ENCODE assay signal across 8 cellular contexts in genomic region chr19:3573858-3574637, GRCh38. TPM values are rescaled to one million over a fixed set of nuclear protein-coding genes. Genes with fewer than 3 reads are reported as not detected.
DNase-seq lines count a peak whose midpoint lies in the region; ATAC-seq and TF ChIP-seq lines count a peak whose summit lies in the region.

No MANE protein-coding gene starts in this region.

- H4K20me1 ChIP-seq in fibroblast of lung (ENCODE audit: control insufficient read depth, extremely low read depth, insufficient read depth, low read length), result no peaks in the 10 kb centered on the region

- no peak overlapping the region for H3K9ac ChIP-seq in fibroblast of lung (ENCODE audit: insufficient read depth, low read length)

- CTCF ChIA-PET in naive thymus-derived CD4-positive, alpha-beta T cell (lab: Charles Lee), result interaction anchor here (0.6 to 1.1 kb wide), 2 partner anchors 29 to 114 kb away, joined by 4 read pairs; no protein-coding TSS in a partner anchor

- H3K9me3 Mint-ChIP-seq in activated T-helper 1 cell treated with anti-CD3 and anti-CD28 coated beads, Interleukin-12 subunit alpha, Interleukin-12 subunit beta, Interleukin-2, Interleukin-4 antibody, amounts not matched to agents 30 ng/mL and 10 ng/mL and 1 ng/mL, durations not matched to agents 14 hours and 24 hours and 36 hours, result no peaks in the 10 kb centered on the region
- H3K9me3 Mint-ChIP-seq in naive thymus-derived CD4-positive, alpha-beta T cell, result no peaks in the 10 kb centered on the region
- no peaks in the 10 kb centered on the region for H3K9me3 Mint-ChIP-seq in stimulated activated effector memory CD8-positive, alpha-beta T cell treated with anti-CD3 and anti-CD28 coated beads, Interleukin-12 subunit alpha, Interleukin-12 subunit beta, amount 100 ng/mL, for 72 hours

- H3K36me3 Mint-ChIP-seq in activated T-helper 1 cell treated with anti-CD3 and anti-CD28 coated beads, Interleukin-12 subunit alpha, Interleukin-12 subunit beta, Interleukin-2, Interleukin-4 antibody, amounts not matched to agents 30 ng/mL and 10 ng/mL and 1 ng/mL, durations not matched to agents 14 hours and 24 hours and 36 hours (ENCODE audit: low read depth), result peaks cover 9% of the 10 kb centered on the region
- H3K36me3 Mint-ChIP-seq in naive thymus-derived CD4-positive, alpha-beta T cell, result peaks cover 0 to 8% (median 6%) of the 10 kb centered on the region in 5 donors
- H3K36me3 Mint-ChIP-seq in stimulated activated effector memory CD8-positive, alpha-beta T cell treated with anti-CD3 and anti-CD28 coated beads, Interleukin-12 subunit alpha, Interleukin-12 subunit beta, amount 100 ng/mL, for 72 hours, result peaks cover 19% of the 10 kb centered on the region

- no peaks in the 10 kb centered on the region for H3K27me3 ChIP-seq in fibroblast of lung (ENCODE audit: control insufficient read depth, insufficient read depth, low read length)
- no peaks in the 10 kb centered on the region for H3K27me3 ChIP-seq in naive thymus-derived CD4-positive, alpha-beta T cell (ENCODE audit: control insufficient read depth in 2 of 2, insufficient read depth in 2 of 2, low read length in 2 of 2)

- POLR2A ChIA-PET in naive thymus-derived CD4-positive, alpha-beta T cell (lab: Charles Lee), result interaction anchor here (0.5 to 1.9 kb wide), 7 partner anchors 11 to 188 kb away, joined by 3 to 9 read pairs (median 3); partner anchors contain the start of genes GIPC3, MFSD12 and MRPL54

- peaks cover 4% of the 10 kb centered on the region for H3K4me1 ChIP-seq in fibroblast of lung (ENCODE audit: control insufficient read depth, extremely low read depth, insufficient read depth, low read length)
- peaks cover 12 to 13% of the 10 kb centered on the region in 2 donors for H3K4me1 ChIP-seq in naive thymus-derived CD4-positive, alpha-beta T cell (ENCODE audit: control insufficient read depth in 2 of 2, insufficient read depth in 2 of 2, low read length in 2 of 2)

- no peaks in the 10 kb centered on the region for H3K9me3 ChIP-seq in fibroblast of lung (ENCODE audit: control insufficient read depth, insufficient read depth, low read depth, low read length)
- no peaks in the 10 kb centered on the region for H3K9me3 ChIP-seq in naive thymus-derived CD4-positive, alpha-beta T cell (ENCODE audit: control insufficient read depth in 2 of 3, low read length in 3 of 3)

- intact Hi-C loops in activated T-helper 1 cell treated with anti-CD3 and anti-CD28 coated beads, Interleukin-12 subunit alpha, Interleukin-12 subunit beta, Interleukin-2, Interleukin-4 antibody, amounts not matched to agents 30 ng/mL and 10 ng/mL and 1 ng/mL, durations not matched to agents 14 hours and 24 hours and 36 hours (cut with micrococcal nuclease), result loop anchor here (2.0 to 5.0 kb wide), 6 partner anchors 289 to 1922 kb away; partner anchors contain the start of genes MPND and TCF3
- intact Hi-C loops in naive thymus-derived CD4-positive, alpha-beta T cell (cut with micrococcal nuclease), result loop anchor here (1.0 to 5.0 kb wide), 3 partner anchors 33 to 189 kb away; partner anchors contain the start of genes MRPL54 (in 2 of the 2), FZR1 (in 1 of the 2) and TBXA2R (in 1 of the 2)

- peak overlapping the region; percentile 85 for H3K4me3 Mint-ChIP-seq in activated T-helper 1 cell treated with anti-CD3 and anti-CD28 coated beads, Interleukin-12 subunit alpha, Interleukin-12 subunit beta, Interleukin-2, Interleukin-4 antibody, amounts not matched to agents 30 ng/mL and 10 ng/mL and 1 ng/mL, durations not matched to agents 14 hours and 24 hours and 36 hours
- H3K4me3 Mint-ChIP-seq in naive thymus-derived CD4-positive, alpha-beta T cell, result peak overlapping the region; percentile 49 to 91 (median 81)
- peak overlapping the region; percentile 71 for H3K4me3 Mint-ChIP-seq in stimulated activated effector memory CD8-positive, alpha-beta T cell treated with anti-CD3 and anti-CD28 coated beads, Interleukin-12 subunit alpha, Interleukin-12 subunit beta, amount 100 ng/mL, for 72 hours

- no peak overlapping the region for H3K4me2 ChIP-seq in fibroblast of lung (ENCODE audit: extremely low read depth, insufficient read depth, low read length)

- ATAC-seq in naive thymus-derived CD4-positive, alpha-beta T cell, result peak; percentile 54
- ATAC-seq in stimulated activated effector memory CD8-positive, alpha-beta T cell treated with anti-CD3 and anti-CD28 coated beads, Interleukin-12 subunit alpha, Interleukin-12 subunit beta, amount 100 ng/mL, for 72 hours, result peak; percentile 31
- no peak for ATAC-seq in HG03432 (IDR thresholded peaks at IDR 0.05; ENCODE audit: unreplicated experiment)

- DNase-seq in DMS 273 (lab: John Stamatoyannopoulos, UW; ENCODE audit: unreplicated experiment) (peak; percentile 96), RKO (ENCODE audit: low spot score) (peak; percentile 98), fibroblast of lung (ENCODE audit: low read depth in 2 of 2) (peak; percentile 89 to 93)
- DNase-seq in Jurkat, Clone E6-1 (ENCODE audit: low read depth, low spot score), result peak; percentile 92
- DNase-seq in activated T-helper 1 cell treated with anti-CD3 and anti-CD28 coated beads, Interleukin-12 subunit alpha, Interleukin-12 subunit beta, Interleukin-2, Interleukin-4 antibody, amounts not matched to agents 30 ng/mL and 10 ng/mL and 1 ng/mL, durations not matched to agents 14 hours and 24 hours and 36 hours (ENCODE audit: low spot score), result peak; percentile 86
- DNase-seq in naive thymus-derived CD4-positive, alpha-beta T cell, result peak; percentile 59 to 93 (median 67)
- DNase-seq in stimulated activated effector memory CD8-positive, alpha-beta T cell treated with anti-CD3 and anti-CD28 coated beads, Interleukin-12 subunit alpha, Interleukin-12 subunit beta, amount 100 ng/mL, for 72 hours (ENCODE audit: low spot score in 2 of 2), result peak; percentile 75 to 95

- H3K36me3 ChIP-seq in fibroblast of lung (ENCODE audit: control insufficient read depth, insufficient read depth, low read length), result peaks cover 10% of the 10 kb centered on the region
- peaks cover 0 to 15% (median 4%) of the 10 kb centered on the region in 3 experiments for H3K36me3 ChIP-seq in naive thymus-derived CD4-positive, alpha-beta T cell (ENCODE audit: control insufficient read depth in 2 of 3, insufficient read depth in 3 of 3, low read length in 3 of 3)

- H3K27ac ChIP-seq in fibroblast of lung (ENCODE audit: insufficient read depth, low read length), result no peak overlapping the region
- H3K27ac ChIP-seq in naive thymus-derived CD4-positive, alpha-beta T cell (ENCODE audit: low read depth, low read length), result peak overlapping the region; percentile 74

- no peaks in the 10 kb centered on the region for H3K4me1 Mint-ChIP-seq in activated T-helper 1 cell treated with anti-CD3 and anti-CD28 coated beads, Interleukin-12 subunit alpha, Interleukin-12 subunit beta, Interleukin-2, Interleukin-4 antibody, amounts not matched to agents 30 ng/mL and 10 ng/mL and 1 ng/mL, durations not matched to agents 14 hours and 24 hours and 36 hours (ENCODE audit: low read depth)
- H3K4me1 Mint-ChIP-seq in naive thymus-derived CD4-positive, alpha-beta T cell, result peaks cover 11 to 29% (median 14%) of the 10 kb centered on the region in 7 donors
- peaks cover 25% of the 10 kb centered on the region for H3K4me1 Mint-ChIP-seq in stimulated activated effector memory CD8-positive, alpha-beta T cell treated with anti-CD3 and anti-CD28 coated beads, Interleukin-12 subunit alpha, Interleukin-12 subunit beta, amount 100 ng/mL, for 72 hours

- peak overlapping the region; percentile 74 for H3K27ac Mint-ChIP-seq in activated T-helper 1 cell treated with anti-CD3 and anti-CD28 coated beads, Interleukin-12 subunit alpha, Interleukin-12 subunit beta, Interleukin-2, Interleukin-4 antibody, amounts not matched to agents 30 ng/mL and 10 ng/mL and 1 ng/mL, durations not matched to agents 14 hours and 24 hours and 36 hours
- peak overlapping the region in 6 of 9 donors; percentile 36 to 83 (median 62) for H3K27ac Mint-ChIP-seq in naive thymus-derived CD4-positive, alpha-beta T cell
- peak overlapping the region; percentile 37 for H3K27ac Mint-ChIP-seq in stimulated activated effector memory CD8-positive, alpha-beta T cell treated with anti-CD3 and anti-CD28 coated beads, Interleukin-12 subunit alpha, Interleukin-12 subunit beta, amount 100 ng/mL, for 72 hours

- H3K79me2 ChIP-seq in fibroblast of lung (ENCODE audit: control insufficient read depth, insufficient read depth, low read length), result no peaks in the 10 kb centered on the region

- H3K27me3 Mint-ChIP-seq in activated T-helper 1 cell treated with anti-CD3 and anti-CD28 coated beads, Interleukin-12 subunit alpha, Interleukin-12 subunit beta, Interleukin-2, Interleukin-4 antibody, amounts not matched to agents 30 ng/mL and 10 ng/mL and 1 ng/mL, durations not matched to agents 14 hours and 24 hours and 36 hours (ENCODE audit: insufficient read depth), result peaks cover 2% of the 10 kb centered on the region
- no peaks in the 10 kb centered on the region for H3K27me3 Mint-ChIP-seq in naive thymus-derived CD4-positive, alpha-beta T cell

- H3K4me3 ChIP-seq in Jurkat, Clone E6-1 (ENCODE audit: low read length), result peak overlapping the region; percentile 86
- H3K4me3 ChIP-seq in fibroblast of lung (replicated peaks in 1 of 4; ENCODE audit: control extremely low read depth in 1 of 4, insufficient read depth in 1 of 4, low read depth in 3 of 4, low read length in 4 of 4), result peak overlapping the region; percentile 70 to 92 (median 83)
- peak overlapping the region; percentile 71 for H3K4me3 ChIP-seq in naive thymus-derived CD4-positive, alpha-beta T cell (ENCODE audit: low read length)

- H2AFZ ChIP-seq in fibroblast of lung (ENCODE audit: low read length), result no peak overlapping the region

- no peak for TF ChIP-seq CTCF in fibroblast of lung (conservative IDR thresholded peaks at IDR 0.05 in 1 of 2, IDR thresholded peaks at IDR 0.05 in 1 of 2; ENCODE audit: low read depth in 1 of 2, low read length in 2 of 2)

RNA-seq across cellular contexts. Expression of gene HMG20B, which starts 1.3 kb away (rescaled TPM):
- 104 TPM for polyA plus RNA-seq in Jurkat, Clone E6-1 (2012; ENCODE audit: insufficient read depth, insufficient read length)
- total RNA-seq in activated T-helper 1 cell treated with anti-CD3 and anti-CD28 coated beads, Interleukin-12 subunit alpha, Interleukin-12 subunit beta, Interleukin-2, Interleukin-4 antibody, amounts not matched to agents 30 ng/mL and 10 ng/mL and 1 ng/mL, durations not matched to agents 14 hours and 24 hours and 36 hours, result 56.4 and 63.0 TPM in 2 replicates
- 55.5 and 63.6 TPM in 2 replicates for total RNA-seq in fibroblast of lung
- polyA plus RNA-seq in fibroblast of lung, result 27.3 and 30.1 TPM in 2 replicates
- 47.2 and 60.2 TPM in 2 replicates for polyA plus RNA-seq in fibroblast of lung (2012)
- polyA minus RNA-seq in fibroblast of lung (ENCODE audit: low replicate concordance), result 13.2 and 13.8 TPM in 2 replicates
- 10 to 100 TPM; 37.9 to 63.7 (median 53.0) TPM for total RNA-seq in naive thymus-derived CD4-positive, alpha-beta T cell
- polyA plus RNA-seq in naive thymus-derived CD4-positive, alpha-beta T cell, result 10 to 100 TPM; 50.6 to 65.6 TPM

RNA-seq across cellular contexts. Expression of gene GIPC3, which starts 11.2 kb away (rescaled TPM):
- polyA plus RNA-seq in Jurkat, Clone E6-1 (2012; ENCODE audit: insufficient read depth, insufficient read length), result 7.4 TPM
- total RNA-seq in activated T-helper 1 cell treated with anti-CD3 and anti-CD28 coated beads, Interleukin-12 subunit alpha, Interleukin-12 subunit beta, Interleukin-2, Interleukin-4 antibody, amounts not matched to agents 30 ng/mL and 10 ng/mL and 1 ng/mL, durations not matched to agents 14 hours and 24 hours and 36 hours, result 0.31 and 0.39 TPM in 2 replicates
- total RNA-seq in fibroblast of lung, result under 0.01 TPM in 2 replicates
- 0.20 and 0.60 TPM in 2 replicates for polyA plus RNA-seq in fibroblast of lung
- polyA plus RNA-seq in fibroblast of lung (2012), result 0.17 and 0.83 TPM in 2 replicates
- polyA minus RNA-seq in fibroblast of lung (ENCODE audit: low replicate concordance), result 0.26 and 4.2 TPM in 2 replicates
- 1 to 10 TPM in 4 of 5 experiments, under 1 TPM in 1; 0.85 to 3.3 (median 2.9) TPM for total RNA-seq in naive thymus-derived CD4-positive, alpha-beta T cell
- polyA plus RNA-seq in naive thymus-derived CD4-positive, alpha-beta T cell, result 1 to 10 TPM; 1.3 to 1.5 TPM

RNA-seq across cellular contexts. Expression of gene MFSD12, which starts 16.7 kb away (rescaled TPM):
- polyA plus RNA-seq in Jurkat, Clone E6-1 (2012; ENCODE audit: insufficient read depth, insufficient read length), result 61.0 TPM
- total RNA-seq in activated T-helper 1 cell treated with anti-CD3 and anti-CD28 coated beads, Interleukin-12 subunit alpha, Interleukin-12 subunit beta, Interleukin-2, Interleukin-4 antibody, amounts not matched to agents 30 ng/mL and 10 ng/mL and 1 ng/mL, durations not matched to agents 14 hours and 24 hours and 36 hours, result 126 and 136 TPM in 2 replicates
- total RNA-seq in fibroblast of lung, result 69.9 and 79.9 TPM in 2 replicates
- 19.9 and 20.6 TPM in 2 replicates for polyA plus RNA-seq in fibroblast of lung
- 40.1 and 44.4 TPM in 2 replicates for polyA plus RNA-seq in fibroblast of lung (2012)
- 56.1 and 64.1 TPM in 2 replicates for polyA minus RNA-seq in fibroblast of lung (ENCODE audit: low replicate concordance)
- total RNA-seq in naive thymus-derived CD4-positive, alpha-beta T cell, result 100 to 1,000 TPM in 3 of 5 experiments, 10 to 100 TPM in 2; 95.2 to 153 (median 101) TPM
- 10 to 100 TPM; 41.2 to 74.0 TPM for polyA plus RNA-seq in naive thymus-derived CD4-positive, alpha-beta T cell

RNA-seq across cellular contexts. Expression of gene TBXA2R, which starts 32.6 kb away (rescaled TPM):
- polyA plus RNA-seq in Jurkat, Clone E6-1 (2012; ENCODE audit: insufficient read depth, insufficient read length), result not detected
- total RNA-seq in activated T-helper 1 cell treated with anti-CD3 and anti-CD28 coated beads, Interleukin-12 subunit alpha, Interleukin-12 subunit beta, Interleukin-2, Interleukin-4 antibody, amounts not matched to agents 30 ng/mL and 10 ng/mL and 1 ng/mL, durations not matched to agents 14 hours and 24 hours and 36 hours, result 0.47 and 1.0 TPM in 2 replicates
- 0.77 and 1.8 TPM in 2 replicates for total RNA-seq in fibroblast of lung
- polyA plus RNA-seq in fibroblast of lung, result 1.1 and 1.3 TPM in 2 replicates
- polyA plus RNA-seq in fibroblast of lung (2012), result 2.7 and 3.3 TPM in 2 replicates
- 1.6 and 3.1 TPM in 2 replicates for polyA minus RNA-seq in fibroblast of lung (ENCODE audit: low replicate concordance)
- 1 to 10 TPM in 4 of 5 experiments, under 1 TPM in 1; 0.73 to 5.9 (median 4.1) TPM for total RNA-seq in naive thymus-derived CD4-positive, alpha-beta T cell
- polyA plus RNA-seq in naive thymus-derived CD4-positive, alpha-beta T cell, result 1 to 10 TPM; 6.4 to 9.0 TPM

RNA-seq across cellular contexts. Expression of gene TEKTIP1, which starts 35.1 kb away (rescaled TPM):
- 3.6 TPM for polyA plus RNA-seq in Jurkat, Clone E6-1 (2012; ENCODE audit: insufficient read depth, insufficient read length)
- 1.4 and 1.7 TPM in 2 replicates for total RNA-seq in activated T-helper 1 cell treated with anti-CD3 and anti-CD28 coated beads, Interleukin-12 subunit alpha, Interleukin-12 subunit beta, Interleukin-2, Interleukin-4 antibody, amounts not matched to agents 30 ng/mL and 10 ng/mL and 1 ng/mL, durations not matched to agents 14 hours and 24 hours and 36 hours
- total RNA-seq in fibroblast of lung, result not detected in 2 replicates
- polyA plus RNA-seq in fibroblast of lung, result not detected in 2 replicates
- 0.20 and 0.51 TPM in 2 replicates for polyA plus RNA-seq in fibroblast of lung (2012)
- polyA minus RNA-seq in fibroblast of lung (ENCODE audit: low replicate concordance), result not detected in 2 replicates
- total RNA-seq in naive thymus-derived CD4-positive, alpha-beta T cell, result 10 to 100 TPM in 3 of 5 experiments, 1 to 10 TPM in 2; 5.6 to 11.5 (median 10.6) TPM
- not detected for polyA plus RNA-seq in naive thymus-derived CD4-positive, alpha-beta T cell
